ENCODE assay signal across 15 cellular contexts in the genomic region with DNA sequence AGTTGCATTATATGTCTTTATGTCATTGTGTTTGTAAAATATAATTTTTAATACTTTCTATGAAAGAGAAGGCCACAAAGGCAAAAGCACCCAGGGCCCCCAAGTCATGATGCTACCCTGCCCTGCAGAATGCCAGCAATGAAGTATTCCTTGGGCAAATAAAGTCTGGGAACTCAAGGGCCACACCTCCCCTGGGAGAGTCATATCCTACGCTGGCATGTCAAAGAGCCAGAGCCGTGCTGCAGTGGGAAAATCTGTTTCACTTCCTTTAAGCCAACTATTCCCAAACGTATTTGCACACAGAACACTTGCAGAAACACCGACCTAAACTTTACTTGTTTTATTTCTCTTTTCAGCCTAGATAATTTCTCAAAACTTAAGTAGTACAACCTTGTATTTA.
"Had no signal": no experiment of that assay in that cellular context is flagged by ENCODE, and none has a peak within 500 bp of the region (broad histone marks: within the 10 kb centered on the region; RNA-seq: fewer than 3 reads in every experiment).

No MANE protein-coding gene starts in this region.

- H3K27ac ChIP-seq: colonic mucosa, foreskin keratinocyte had no signal

- DNase-seq: colonic mucosa; dermis blood vessel endothelial cell; erythroblast; foreskin keratinocyte; immature natural killer cell; left ventricle myocardium superior; mesenchymal stem cell; midbrain; naive thymus-derived CD4-positive, alpha-beta T cell; nephron progenitor cell; stimulated activated CD4-positive, alpha-beta T cell treated with anti-CD3 and anti-CD28 coated beads, Interleukin-2, amount 100 ng/mL, for 24 hours; stimulated activated naive CD4-positive, alpha-beta T cell treated with Interleukin-2 at 50 U/mL for 16 hours had no signal

- H3K4me1 ChIP-seq: colonic mucosa had no signal

- H3K4me3 ChIP-seq: colonic mucosa, lung had no signal

- H3K36me3 Mint-ChIP-seq: immature natural killer cell; naive thymus-derived CD4-positive, alpha-beta T cell; type B pancreatic cell had no signal

- H3K9me3 Mint-ChIP-seq: immature natural killer cell; naive thymus-derived CD4-positive, alpha-beta T cell; nephron progenitor cell; type B pancreatic cell had no signal

- H3K4me1 Mint-ChIP-seq: immature natural killer cell; naive thymus-derived CD4-positive, alpha-beta T cell; nephron progenitor cell had no signal

- H3K4me3 Mint-ChIP-seq: immature natural killer cell; naive thymus-derived CD4-positive, alpha-beta T cell; nephron progenitor cell; type B pancreatic cell had no signal

- H3K9me3 ChIP-seq: colonic mucosa had no signal

- H3K27me3 ChIP-seq: colonic mucosa, foreskin keratinocyte had no signal

- H3K36me3 ChIP-seq: colonic mucosa had no signal

- ATAC-seq: foreskin keratinocyte; left ventricle myocardium superior; naive thymus-derived CD4-positive, alpha-beta T cell; sciatic nerve had no signal

- H3K27ac Mint-ChIP-seq: immature natural killer cell; naive thymus-derived CD4-positive, alpha-beta T cell; nephron progenitor cell; type B pancreatic cell had no signal
